In genomic region chr4:145293658-145294057, GRCh38 we compare ENCODE assay signal across 1 cellular context.
TF ChIP-seq lines count a peak whose summit lies in the region.

No MANE protein-coding gene starts in this region.

TF ChIP-seq in IMR-90, 13 proteins besides CTCF, POLR2A, EP300 and RAD21:
- TF ChIP-seq, protein P1, sequence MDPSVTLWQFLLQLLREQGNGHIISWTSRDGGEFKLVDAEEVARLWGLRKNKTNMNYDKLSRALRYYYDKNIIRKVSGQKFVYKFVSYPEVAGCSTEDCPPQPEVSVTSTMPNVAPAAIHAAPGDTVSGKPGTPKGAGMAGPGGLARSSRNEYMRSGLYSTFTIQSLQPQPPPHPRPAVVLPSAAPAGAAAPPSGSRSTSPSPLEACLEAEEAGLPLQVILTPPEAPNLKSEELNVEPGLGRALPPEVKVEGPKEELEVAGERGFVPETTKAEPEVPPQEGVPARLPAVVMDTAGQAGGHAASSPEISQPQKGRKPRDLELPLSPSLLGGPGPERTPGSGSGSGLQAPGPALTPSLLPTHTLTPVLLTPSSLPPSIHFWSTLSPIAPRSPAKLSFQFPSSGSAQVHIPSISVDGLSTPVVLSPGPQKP (IDR thresholded peaks at IDR 0.05; ENCODE audit: borderline replicate concordance, low read depth, low read length), result no peak
- TF ChIP-seq FOS (IDR thresholded peaks at IDR 0.05; ENCODE audit: low read depth, low read length) (0 out of 2 replicates have a peak, but pooled peaks have one; percentile 13), CEBPB (IDR thresholded peaks at IDR 0.05; ENCODE audit: low read depth, low read length) (0 out of 2 replicates have a peak, but pooled peaks have one; percentile 31)
